In genomic region chr3:161607056-161607455, GRCh38 we compare ENCODE assay signal across 15 cellular contexts.
A peak's percentile ranks its signal among the peaks of the same experiment; 100 is the strongest.
DNase-seq lines count a peak whose midpoint lies in the region; ATAC-seq and TF ChIP-seq lines count a peak whose summit lies in the region.
"Had no signal": no experiment of that assay in that cellular context is flagged by ENCODE, and none has a peak within 500 bp of the region (broad histone marks: within the 10 kb centered on the region; RNA-seq: fewer than 3 reads in every experiment).

No MANE protein-coding gene starts in this region.

- H3K23ac ChIP-seq in H9 (ENCODE audit: insufficient read length, low read depth, low read length), result no peak overlapping the region

- H3K79me1 ChIP-seq in H9 (ENCODE audit: insufficient read depth, low read depth, low read length, poor library complexity, severe bottlenecking), result no peaks in the 10 kb centered on the region

- no peak overlapping the region for H4K91ac ChIP-seq in H9 (ENCODE audit: insufficient read length, low read depth, low read length)

- H3K56ac ChIP-seq in H9 (ENCODE audit: insufficient read length, low read depth, low read length), result no peak overlapping the region

- H3K4me3 ChIP-seq in astrocyte of the cerebellum (ENCODE audit: low read depth, low read length) (no peak overlapping the region), fibroblast of mammary gland (ENCODE audit: control insufficient read depth, low read depth, low read length) (no peak overlapping the region)
- H3K4me3 ChIP-seq: GM23338 had no signal

- H3K18ac ChIP-seq in H9 (ENCODE audit: insufficient read length, low read depth, low read length), result no peak overlapping the region

- TF ChIP-seq CTCF in astrocyte of the cerebellum (IDR thresholded peaks at IDR 0.05; ENCODE audit: low read depth, low read length, missing control alignments) (no peak), fibroblast of mammary gland (conservative IDR thresholded peaks at IDR 0.05; ENCODE audit: control insufficient read depth, insufficient read depth, low read depth, low read length) (no peak), H9 (conservative IDR thresholded peaks at IDR 0.05) (no peak)

- H2AFZ ChIP-seq in H9 (ENCODE audit: low read length), result no peak overlapping the region
- H2AFZ ChIP-seq: GM23338 had no signal

- H3K27ac Mint-ChIP-seq in H9, result no peak overlapping the region
- H3K27ac Mint-ChIP-seq: CD14-positive monocyte; CD8-positive, alpha-beta T cell; GM23338; HFFc6 had no signal

- in situ Hi-C loops in astrocyte of the cerebellum (cut with HindIII; ENCODE audit: low sequenced_read_pairs), result no loop called here

- no peak overlapping the region for H2BK15ac ChIP-seq in H9 (ENCODE audit: low read depth, low read length)

- no peak overlapping the region for H4K8ac ChIP-seq in H9 (replicated peaks; ENCODE audit: insufficient read length, low read depth, low read length)

- H2BK120ac ChIP-seq in H9 (ENCODE audit: low read depth, low read length, poor library complexity, severe bottlenecking), result no peak overlapping the region

- H3K4me1 Mint-ChIP-seq in H9, result peaks cover 2 to 3% of the 10 kb centered on the region in 2 experiments

- H3K9me3 Mint-ChIP-seq in H9, result peaks cover 6 to 10% of the 10 kb centered on the region in 2 experiments

- H3K27me3 ChIP-seq in H9 (ENCODE audit: insufficient read depth, low read length), result no peaks in the 10 kb centered on the region

- no peak overlapping the region for H2BK20ac ChIP-seq in H9 (ENCODE audit: low read depth, low read length, poor library complexity, severe bottlenecking)

- H3K36me3 Mint-ChIP-seq in H9 (ENCODE audit: insufficient read depth in 1 of 3, low read depth in 3 of 3), result peaks cover 7 to 8% (median 8%) of the 10 kb centered on the region in 3 experiments; a peak in 6 of 7 replicates
- H3K36me3 Mint-ChIP-seq: CD14-positive monocyte; CD8-positive, alpha-beta T cell had no signal

- no peak overlapping the region for H3K4me3 Mint-ChIP-seq in H9
- H3K4me3 Mint-ChIP-seq: CD14-positive monocyte; CD8-positive, alpha-beta T cell; GM23338; HFFc6 had no signal

- no peak overlapping the region for H3T11ph ChIP-seq in H9 (ENCODE audit: low read length)

- no peaks in the 10 kb centered on the region for H3K4me1 ChIP-seq in H9 (ENCODE audit: insufficient read depth, low read length)
- H3K4me1 ChIP-seq: Caco-2 had no signal

- DNase-seq in ELR (ENCODE audit: low read depth), result peak; percentile 4
- peak; percentile 25 for DNase-seq in NCI-H69 (lab: John Stamatoyannopoulos, UW)
- DNase-seq in astrocyte of the cerebellum (ENCODE audit: low read depth), result peak; percentile 13
- DNase-seq in fibroblast of mammary gland (ENCODE audit: low read depth), result peak; percentile 69
- no peak for DNase-seq in DMS79 treated with DMSO at 0.1 percent for 48 hours (lab: John Stamatoyannopoulos, UW)
- no peak for DNase-seq in H9
- no peak for DNase-seq in NK-92 (lab: John Stamatoyannopoulos, UW; ENCODE audit: unreplicated experiment)
- DNase-seq: Caco-2; CD8-positive, alpha-beta T cell; HCEC 1CT; HFFc6 had no signal

- ATAC-seq in GM21447 (IDR thresholded peaks at IDR 0.05; ENCODE audit: unreplicated experiment), result no peak
- ATAC-seq: CD8-positive, alpha-beta T cell; GM23338 had no signal

- H2BK5ac ChIP-seq in H9 (ENCODE audit: insufficient read length, low read length), result no peak overlapping the region

- H3K9me3 ChIP-seq in H9 (ENCODE audit: control insufficient read depth, low read depth, low read length), result no peaks in the 10 kb centered on the region
- H3K9me3 ChIP-seq: Caco-2 had no signal

- no peak overlapping the region for H3K27ac ChIP-seq in H9 (ENCODE audit: insufficient read length, low read depth, low read length)
- H3K27ac ChIP-seq: HL-60 had no signal

- no peak overlapping the region for H3K4me2 ChIP-seq in H9 (ENCODE audit: insufficient read depth, insufficient read length, low read length)
- H3K4me2 ChIP-seq: GM23338 had no signal

- no peaks in the 10 kb centered on the region for H4K20me1 ChIP-seq in H9 (ENCODE audit: control insufficient read depth, insufficient read depth, insufficient read length)

- H3K27me3 Mint-ChIP-seq in H9 (ENCODE audit: low read depth), result no peaks in the 10 kb centered on the region

- H3K23me2 ChIP-seq in H9 (ENCODE audit: insufficient read length, low read depth, low read length, poor library complexity, severe bottlenecking), result no peaks in the 10 kb centered on the region

- no peak overlapping the region for H2BK12ac ChIP-seq in H9 (ENCODE audit: insufficient read length, low read depth, low read length)

- H3K14ac ChIP-seq in H9 (ENCODE audit: insufficient read depth, low read length), result no peak overlapping the region

- no peaks in the 10 kb centered on the region for H3K79me2 ChIP-seq in H9 (ENCODE audit: insufficient read depth, low read length)

- H3K9ac ChIP-seq in H9 (ENCODE audit: extremely low read depth, insufficient read length, low read length), result no peak overlapping the region

- H2AK5ac ChIP-seq in H9 (ENCODE audit: insufficient read length, low read length), result no peak overlapping the region

- no CpG with 5 or more reads among the region's 1 CpG for WGBS in H9 (ENCODE audit: extremely low coverage, insufficient read length, low lambda C conversion rate)

- no peak overlapping the region for H4K5ac ChIP-seq in H9 (ENCODE audit: insufficient read length, low read depth, low read length)

- H3K4ac ChIP-seq in H9 (ENCODE audit: low read depth, low read length), result no peak overlapping the region

Comparison
In these comparisons a context has a peak if more than half of its experiments do, and no peak if none do; other contexts are left out.
1. DNase-seq: peak in ELR (single experiment), NCI-H69 (single experiment), astrocyte of the cerebellum (single experiment) and fibroblast of mammary gland (single experiment); none in DMS79 treated with DMSO at 0.1 percent for 48 hours (single experiment), H9 (single experiment) and NK-92 (single experiment).